In genomic region chr1:64302971-64303370, GRCh38 we compare ENCODE assay signal across 1 cellular context.
TF ChIP-seq lines count a peak whose summit lies in the region.

No MANE protein-coding gene starts in this region.

TF ChIP-seq in IMR-90, 13 proteins besides CTCF, POLR2A, EP300 and RAD21 (continued from another document):
- no peak for TF ChIP-seq ELK1 (IDR thresholded peaks at IDR 0.05; ENCODE audit: borderline replicate concordance, low read depth, low read length)
- no peak for TF ChIP-seq MAFK (IDR thresholded peaks at IDR 0.05; ENCODE audit: low read depth, low read length)
- TF ChIP-seq FOS (IDR thresholded peaks at IDR 0.05; ENCODE audit: low read depth, low read length): no peak
- no peak for TF ChIP-seq RCOR1 (IDR thresholded peaks at IDR 0.05; ENCODE audit: insufficient replicate concordance, low read length)
